In the genomic region with DNA sequence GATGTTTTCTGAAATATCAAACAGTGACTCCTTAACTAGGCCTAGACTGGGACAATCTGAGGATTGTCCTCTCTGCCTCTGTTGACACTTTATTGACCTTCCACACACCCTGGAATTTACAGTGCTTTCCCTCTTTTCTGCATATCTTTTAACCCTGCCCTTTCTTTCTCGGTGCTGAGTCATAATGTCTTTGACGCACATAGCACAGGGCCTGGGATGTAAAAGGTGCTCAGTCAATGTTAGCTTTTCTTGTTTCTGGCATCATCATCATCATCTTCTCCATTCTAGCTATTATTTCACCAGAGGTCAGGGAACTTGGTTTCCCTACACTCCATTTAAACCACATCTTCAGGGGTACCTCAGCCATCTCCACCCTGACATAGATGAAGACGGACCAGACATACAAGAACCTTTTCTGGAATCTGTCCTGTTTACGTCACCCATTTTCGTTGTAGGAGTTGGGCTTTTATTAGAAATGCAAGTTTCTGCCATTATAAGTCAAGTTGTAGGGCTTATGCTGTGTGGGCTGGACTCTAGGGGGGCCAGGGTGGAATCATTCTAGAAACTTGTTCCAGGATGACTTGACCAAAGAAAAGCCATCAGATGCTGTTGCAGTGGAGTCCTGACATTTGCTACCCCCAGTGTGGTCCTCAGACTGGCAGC, we compare ENCODE assay signal across 13 cellular contexts. TPM values are rescaled to one million over a fixed set of nuclear protein-coding genes. Genes with fewer than 3 reads are reported as not detected.
DNase-seq lines count a peak whose midpoint lies in the region; ATAC-seq and TF ChIP-seq lines count a peak whose summit lies in the region.
"Had no signal": no experiment of that assay in that cellular context is flagged by ENCODE, and none has a peak within 500 bp of the region (broad histone marks: within the 10 kb centered on the region; RNA-seq: fewer than 3 reads in every experiment).

No MANE protein-coding gene starts in this region.

- H3K9me3 ChIP-seq in heart right ventricle (no peaks in the 10 kb centered on the region), adrenal gland (replicated peaks in 1 of 3) (no peaks in the 10 kb centered on the region), transverse colon (no peaks in the 10 kb centered on the region)
- H3K9me3 ChIP-seq: BLaER1, SJCRH30 had no signal

- POLR2A ChIA-PET in GM10248 (lab: Yijun Ruan, JAX): no interaction called here

- H3K27ac ChIP-seq in heart right ventricle: peak overlapping the region in 9 of 10 donors; percentile 49 to 99 (median 97)
- H3K27ac ChIP-seq in adrenal gland: peak overlapping the region in 4 of 5 donors; percentile 91 to 99 (median 96)
- peak overlapping the region; percentile 55 for H3K27ac ChIP-seq in layer of hippocampus (ENCODE audit: low read depth, low read length)
- H3K27ac ChIP-seq in transverse colon: peak overlapping the region; percentile 87 to 99 (median 97)
- H3K27ac ChIP-seq: BLaER1, SJCRH30 had no signal

- no peaks in the 10 kb centered on the region for H3K27me3 ChIP-seq in heart right ventricle
- no peaks in the 10 kb centered on the region for H3K27me3 ChIP-seq in adrenal gland
- no peaks in the 10 kb centered on the region for H3K27me3 ChIP-seq in layer of hippocampus (ENCODE audit: control insufficient read depth, insufficient read depth, low read length)
- no peaks in the 10 kb centered on the region for H3K27me3 ChIP-seq in transverse colon
- H3K27me3 ChIP-seq: BLaER1, SJCRH30 had no signal

- CTCF ChIA-PET in GM10248 (lab: Yijun Ruan, JAX): interaction anchor here (1.5 kb wide), 1 partner anchor 9 kb away, joined by 3 read pairs; no protein-coding TSS in a partner anchor

- 90 to 91% methylated on average over 5 of the region's 5 CpGs for WGBS in heart right ventricle, 2 donors
- 69 to 83% (median 76%) methylated on average over 5 of the region's 5 CpGs for WGBS in adrenal gland, 4 donors
- 84 to 85% methylated on average over 4 to 5 of the region's 5 CpGs for WGBS in transverse colon (ENCODE audit: low coverage in 1 of 2), 2 donors

- in situ Hi-C loops in transverse colon (cut with MboI; ENCODE audit: low pct_ligation_motif_present in 1 of 4, low pct_unique_long_range_greater_than_20kb in 1 of 4, low sequenced_read_pairs in 3 of 4): no loop called here

- H3K4me1 ChIP-seq in heart right ventricle (peaks cover 15 to 99% (median 81%) of the 10 kb centered on the region in 9 donors), adrenal gland (replicated peaks in 1 of 2) (peaks cover 65 to 74% of the 10 kb centered on the region in 2 donors), transverse colon (peaks cover 34 to 55% (median 49%) of the 10 kb centered on the region in 4 donors)
- H3K4me1 ChIP-seq: BLaER1 had no signal

- no peak overlapping the region for H3K4me3 ChIP-seq in heart right ventricle
- no peak overlapping the region for H3K4me3 ChIP-seq in adrenal gland
- no peak overlapping the region for H3K4me3 ChIP-seq in transverse colon
- H3K4me3 ChIP-seq: BLaER1, SJCRH30 had no signal

- TF ChIP-seq CTCF in heart right ventricle (IDR thresholded peaks at IDR 0.05) (no peak), adrenal gland (IDR thresholded peaks at IDR 0.05) (no peak), transverse colon (IDR thresholded peaks at IDR 0.05) (no peak), GM10248 (IDR thresholded peaks at IDR 0.05; ENCODE audit: control extremely low read depth, extremely low read depth, low read depth, missing control alignments) (no peak)

- DNase-seq in heart right ventricle (no peak), left ventricle myocardium superior (no peak), adrenal gland (no peak), transverse colon (no peak), GM10248 (ENCODE audit: extremely low spot score) (no peak)
- no peak for DNase-seq in activated effector memory CD4-positive, alpha-beta T cell treated with anti-CD3 and anti-CD28 coated beads, Interleukin-2, amount 50 U/mL, for 16 hours
- DNase-seq: endodermal cell, kidney glomerular epithelial cell, NCI-H1105 treated with DMSO at 0.1 percent for 48 hours, SJCRH30 had no signal

- H3K36me3 ChIP-seq in heart right ventricle (peaks cover 0 to 69% (median 14%) of the 10 kb centered on the region in 9 donors), adrenal gland (replicated peaks in 1 of 2) (peaks cover 0 to 43% of the 10 kb centered on the region in 2 donors), transverse colon (peaks cover 0 to 11% (median 2%) of the 10 kb centered on the region in 4 donors)
- H3K36me3 ChIP-seq: BLaER1 had no signal

- TF ChIP-seq POLR2A in adrenal gland (IDR thresholded peaks at IDR 0.05): no peak
- TF ChIP-seq POLR2A in transverse colon (IDR thresholded peaks at IDR 0.05): no peak

- TF ChIP-seq EP300 in transverse colon (IDR thresholded peaks at IDR 0.05; ENCODE audit: low read depth): no peak

- ATAC-seq in heart right ventricle (no peak), left ventricle myocardium superior (no peak), GM19463 (IDR thresholded peaks at IDR 0.05; ENCODE audit: unreplicated experiment) (no peak)

- intact Hi-C loops in heart right ventricle (cut with DNase I): loop anchor here in 3 of 10 donors (5.0 kb wide), 1 partner anchor 48 kb away; a partner anchor contains a TSS
- intact Hi-C loops in left ventricle myocardium superior (cut with micrococcal nuclease): no loop called here
- intact Hi-C loops in adrenal gland (cut with DNase I): no loop called here
- intact Hi-C loops in transverse colon (cut with DNase I; ENCODE audit: low total_unique reads): no loop called here

RNA-seq across cellular contexts. Expression of a gene that starts 46.6 kb away (rescaled TPM):
- total RNA-seq in heart right ventricle (100 to 1,000 TPM in 8 of 10 donors, 10 to 100 TPM in 2; 86.8 to 156 (median 139) TPM), left ventricle myocardium superior (105 TPM), adrenal gland (100 to 1,000 TPM; 116 to 231 (median 167) TPM), transverse colon (100 to 1,000 TPM in 3 of 4 donors, 10 to 100 TPM in 1; 71.8 to 182 (median 169) TPM)
- polyA plus RNA-seq in heart right ventricle (10 to 100 TPM; 14.7 to 21.3 TPM), adrenal gland (10 to 100 TPM; 12.0 to 73.9 (median 14.5) TPM)
